In the genomic region with DNA sequence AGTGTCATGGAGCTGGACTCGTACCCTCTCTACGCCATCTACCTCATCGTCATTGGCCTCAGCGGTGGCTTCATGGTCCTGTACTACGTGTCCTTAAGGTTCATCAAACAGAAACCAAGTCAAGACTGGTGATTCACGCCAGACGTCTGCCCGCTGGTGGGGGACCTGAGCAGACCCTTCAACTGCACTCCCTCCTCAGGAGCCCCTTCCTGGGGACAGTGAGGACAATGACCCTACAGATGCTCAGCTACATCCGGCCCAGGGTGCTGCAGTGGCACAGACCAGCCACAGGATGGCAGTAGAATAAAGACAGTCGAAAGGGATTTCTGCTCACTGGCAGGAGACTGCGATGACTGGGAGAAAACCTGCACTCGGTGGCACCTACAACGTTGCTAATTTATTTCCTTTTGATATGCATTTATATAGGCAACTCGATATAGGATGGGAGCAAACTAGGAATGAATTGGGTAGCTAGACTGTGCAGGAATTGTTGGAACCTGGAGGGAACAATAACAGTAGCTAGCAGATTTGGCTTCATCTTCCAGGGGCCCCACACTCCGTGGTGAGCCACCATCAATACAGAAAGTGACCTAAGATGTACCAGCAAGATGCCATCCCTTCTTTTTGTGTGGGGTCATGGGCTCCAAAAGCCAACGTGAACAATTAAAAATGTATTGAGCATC, we compare ENCODE assay signal across 8 cellular contexts. TPM values are rescaled to one million over a fixed set of nuclear protein-coding genes. Genes with fewer than 3 reads are reported as not detected.
DNase-seq lines count a peak whose midpoint lies in the region; ATAC-seq and TF ChIP-seq lines count a peak whose summit lies in the region.

No MANE protein-coding gene starts in this region.

- no peaks in the 10 kb centered on the region for H3K36me3 ChIP-seq in fibroblast of lung (ENCODE audit: control insufficient read depth, insufficient read depth, low read length)

- H3K9me3 Mint-ChIP-seq in CD14-positive monocyte (no peaks in the 10 kb centered on the region), nephron progenitor cell (no peaks in the 10 kb centered on the region)

- H3K4me1 ChIP-seq in fibroblast of lung (ENCODE audit: control insufficient read depth, extremely low read depth, insufficient read depth, low read length): peaks cover 6% of the 10 kb centered on the region

- H3K36me3 Mint-ChIP-seq in CD14-positive monocyte: no peaks in the 10 kb centered on the region
- H3K36me3 Mint-ChIP-seq in nephron progenitor cell (ENCODE audit: low read depth): no peaks in the 10 kb centered on the region

- H3K4me3 Mint-ChIP-seq in CD14-positive monocyte (no peak overlapping the region), nephron progenitor cell (no peak overlapping the region)

- ATAC-seq in GM19372 (IDR thresholded peaks at IDR 0.05; ENCODE audit: low read depth, unreplicated experiment): peak; percentile 65

- H2AFZ ChIP-seq in fibroblast of lung (ENCODE audit: low read length): no peak overlapping the region

- TF ChIP-seq CTCF in CD14-positive monocyte (IDR thresholded peaks at IDR 0.05) (peak; percentile 85), fibroblast of lung (conservative IDR thresholded peaks at IDR 0.05 in 1 of 2, IDR thresholded peaks at IDR 0.05 in 1 of 2; ENCODE audit: low read depth in 1 of 2, low read length in 2 of 2) (peak; percentile 92 to 99), nephron progenitor cell (IDR thresholded peaks at IDR 0.05) (peak; percentile 91)

- no peaks in the 10 kb centered on the region for H3K79me2 ChIP-seq in fibroblast of lung (ENCODE audit: control insufficient read depth, insufficient read depth, low read length)

- intact Hi-C loops in CD14-positive monocyte (cut with micrococcal nuclease): no loop called here

- DNase-seq in CD14-positive monocyte (ENCODE audit: low spot score) (no peak), OCI-M2 (lab: John Stamatoyannopoulos, UW; ENCODE audit: unreplicated experiment) (peak; percentile 42), fibroblast of lung (ENCODE audit: low read depth in 2 of 2) (peak; percentile 47 to 65), nephron progenitor cell (peak; percentile 77), substantia nigra (lab: John Stamatoyannopoulos, UW) (peak in 35 of 49 donors; percentile 4 to 69 (median 41))
- DNase-seq in activated T-cell treated with anti-CD3 and anti-CD28 coated beads, Interleukin-2, amount 50 U/mL, for 1 hour: peak; percentile 61

- peak; percentile 90 for TF ChIP-seq RAD21 in Ishikawa (IDR thresholded peaks at IDR 0.05; ENCODE audit: low read depth)

- no peaks in the 10 kb centered on the region for H4K20me1 ChIP-seq in fibroblast of lung (ENCODE audit: control insufficient read depth, extremely low read depth, insufficient read depth, low read length)

- H3K27me3 Mint-ChIP-seq in CD14-positive monocyte (ENCODE audit: low read depth in 3 of 3) (peaks cover 2 to 5% (median 2%) of the 10 kb centered on the region in 3 donors), nephron progenitor cell (ENCODE audit: low read depth, poor library complexity) (peaks cover 8% of the 10 kb centered on the region)

- TF ChIP-seq EP300 in Ishikawa (IDR thresholded peaks at IDR 0.05; ENCODE audit: borderline replicate concordance): no peak

- H3K27ac Mint-ChIP-seq in CD14-positive monocyte (no peak overlapping the region), nephron progenitor cell (no peak overlapping the region)

- no peak overlapping the region for H3K4me3 ChIP-seq in fibroblast of lung (replicated peaks in 1 of 4; ENCODE audit: control extremely low read depth in 1 of 4, insufficient read depth in 1 of 4, low read depth in 3 of 4, low read length in 4 of 4)

- peaks cover 7% of the 10 kb centered on the region for H3K27me3 ChIP-seq in fibroblast of lung (ENCODE audit: control insufficient read depth, insufficient read depth, low read length)

- H3K9me3 ChIP-seq in fibroblast of lung (ENCODE audit: control insufficient read depth, insufficient read depth, low read depth, low read length): no peaks in the 10 kb centered on the region

- H3K27ac ChIP-seq in fibroblast of lung (ENCODE audit: insufficient read depth, low read length) (no peak overlapping the region), substantia nigra (ENCODE audit: low read depth, low read length, poor library complexity, severe bottlenecking) (no peak overlapping the region)

- peak overlapping the region; percentile 11 for H3K4me2 ChIP-seq in fibroblast of lung (ENCODE audit: extremely low read depth, insufficient read depth, low read length)

- H3K4me1 Mint-ChIP-seq in CD14-positive monocyte: peaks cover 2% of the 10 kb centered on the region
- H3K4me1 Mint-ChIP-seq in nephron progenitor cell: no peaks in the 10 kb centered on the region

- no peak overlapping the region for H3K9ac ChIP-seq in fibroblast of lung (ENCODE audit: insufficient read depth, low read length)

TF ChIP-seq in Ishikawa, 13 proteins besides CTCF, POLR2A, EP300 and RAD21:
- no peak for TF ChIP-seq TCF12 (IDR thresholded peaks at IDR 0.05; ENCODE audit: low read depth)
- TF ChIP-seq CREB1 (IDR thresholded peaks at IDR 0.05; ENCODE audit: low read depth): no peak
- no peak for TF ChIP-seq CEBPB (IDR thresholded peaks at IDR 0.05)
- no peak for TF ChIP-seq YY1 (IDR thresholded peaks at IDR 0.05; ENCODE audit: low read depth)
- TF ChIP-seq EGR1 (IDR thresholded peaks at IDR 0.05): no peak
- TF ChIP-seq FOXM1 (IDR thresholded peaks at IDR 0.05; ENCODE audit: borderline replicate concordance, low read depth): no peak
- TF ChIP-seq ZBTB7A (IDR thresholded peaks at IDR 0.05; ENCODE audit: low read depth): no peak
- TF ChIP-seq, protein P1, sequence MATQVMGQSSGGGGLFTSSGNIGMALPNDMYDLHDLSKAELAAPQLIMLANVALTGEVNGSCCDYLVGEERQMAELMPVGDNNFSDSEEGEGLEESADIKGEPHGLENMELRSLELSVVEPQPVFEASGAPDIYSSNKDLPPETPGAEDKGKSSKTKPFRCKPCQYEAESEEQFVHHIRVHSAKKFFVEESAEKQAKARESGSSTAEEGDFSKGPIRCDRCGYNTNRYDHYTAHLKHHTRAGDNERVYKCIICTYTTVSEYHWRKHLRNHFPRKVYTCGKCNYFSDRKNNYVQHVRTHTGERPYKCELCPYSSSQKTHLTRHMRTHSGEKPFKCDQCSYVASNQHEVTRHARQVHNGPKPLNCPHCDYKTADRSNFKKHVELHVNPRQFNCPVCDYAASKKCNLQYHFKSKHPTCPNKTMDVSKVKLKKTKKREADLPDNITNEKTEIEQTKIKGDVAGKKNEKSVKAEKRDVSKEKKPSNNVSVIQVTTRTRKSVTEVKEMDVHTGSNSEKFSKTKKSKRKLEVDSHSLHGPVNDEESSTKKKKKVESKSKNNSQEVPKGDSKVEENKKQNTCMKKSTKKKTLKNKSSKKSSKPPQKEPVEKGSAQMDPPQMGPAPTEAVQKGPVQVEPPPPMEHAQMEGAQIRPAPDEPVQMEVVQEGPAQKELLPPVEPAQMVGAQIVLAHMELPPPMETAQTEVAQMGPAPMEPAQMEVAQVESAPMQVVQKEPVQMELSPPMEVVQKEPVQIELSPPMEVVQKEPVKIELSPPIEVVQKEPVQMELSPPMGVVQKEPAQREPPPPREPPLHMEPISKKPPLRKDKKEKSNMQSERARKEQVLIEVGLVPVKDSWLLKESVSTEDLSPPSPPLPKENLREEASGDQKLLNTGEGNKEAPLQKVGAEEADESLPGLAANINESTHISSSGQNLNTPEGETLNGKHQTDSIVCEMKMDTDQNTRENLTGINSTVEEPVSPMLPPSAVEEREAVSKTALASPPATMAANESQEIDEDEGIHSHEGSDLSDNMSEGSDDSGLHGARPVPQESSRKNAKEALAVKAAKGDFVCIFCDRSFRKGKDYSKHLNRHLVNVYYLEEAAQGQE (IDR thresholded peaks at IDR 0.05; ENCODE audit: low read depth): no peak
- TF ChIP-seq NFIC (IDR thresholded peaks at IDR 0.05): no peak
- TF ChIP-seq, protein P2, sequence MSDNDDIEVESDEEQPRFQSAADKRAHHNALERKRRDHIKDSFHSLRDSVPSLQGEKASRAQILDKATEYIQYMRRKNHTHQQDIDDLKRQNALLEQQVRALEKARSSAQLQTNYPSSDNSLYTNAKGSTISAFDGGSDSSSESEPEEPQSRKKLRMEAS (IDR thresholded peaks at IDR 0.05): no peak
- TF ChIP-seq TEAD4 (IDR thresholded peaks at IDR 0.05): no peak
- TF ChIP-seq, protein P3, sequence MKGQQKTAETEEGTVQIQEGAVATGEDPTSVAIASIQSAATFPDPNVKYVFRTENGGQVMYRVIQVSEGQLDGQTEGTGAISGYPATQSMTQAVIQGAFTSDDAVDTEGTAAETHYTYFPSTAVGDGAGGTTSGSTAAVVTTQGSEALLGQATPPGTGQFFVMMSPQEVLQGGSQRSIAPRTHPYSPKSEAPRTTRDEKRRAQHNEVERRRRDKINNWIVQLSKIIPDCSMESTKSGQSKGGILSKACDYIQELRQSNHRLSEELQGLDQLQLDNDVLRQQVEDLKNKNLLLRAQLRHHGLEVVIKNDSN (IDR thresholded peaks at IDR 0.05): no peak
- no peak for TF ChIP-seq TAF1 (IDR thresholded peaks at IDR 0.05; ENCODE audit: low read depth)

RNA-seq across cellular contexts. Expression of a gene that starts 39.2 kb away (rescaled TPM):
- not detected for polyA plus RNA-seq in CD14-positive monocyte
- total RNA-seq in fibroblast of lung: not detected in 2 replicates
- not detected in 2 replicates for polyA plus RNA-seq in fibroblast of lung
- not detected in 2 replicates for polyA plus RNA-seq in fibroblast of lung (2012)
- 0.12 TPM in 1 of 2 replicates, not detected in the other for polyA minus RNA-seq in fibroblast of lung (ENCODE audit: low replicate concordance)

RNA-seq across cellular contexts. Expression of a gene that starts 39.3 kb away (rescaled TPM):
- polyA plus RNA-seq in CD14-positive monocyte: not detected
- not detected in 2 replicates for total RNA-seq in fibroblast of lung
- polyA plus RNA-seq in fibroblast of lung: not detected in 2 replicates
- not detected in 2 replicates for polyA plus RNA-seq in fibroblast of lung (2012)
- not detected in 2 replicates for polyA minus RNA-seq in fibroblast of lung (ENCODE audit: low replicate concordance)
